ENCODE assay signal across 8 cellular contexts in the genomic region with DNA sequence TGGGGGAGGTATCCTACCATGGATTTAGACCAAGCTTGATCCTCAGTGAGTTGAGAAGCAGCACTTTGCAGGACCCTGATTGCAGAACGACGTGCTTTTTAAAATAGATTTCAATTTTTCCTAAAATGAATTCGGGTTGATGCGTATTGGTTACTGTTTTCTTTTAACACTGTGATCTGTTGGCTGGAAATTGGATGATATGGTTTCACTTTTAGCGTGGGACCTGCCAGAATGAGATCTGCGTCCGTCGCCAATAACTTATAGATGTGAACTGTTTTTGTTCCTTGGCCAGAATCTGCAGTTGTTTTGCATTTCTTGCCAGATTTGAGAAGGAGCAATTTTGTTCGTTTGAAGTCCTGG. TPM values are rescaled to one million over a fixed set of nuclear protein-coding genes. Genes with fewer than 3 reads are reported as not detected.
DNase-seq lines count a peak whose midpoint lies in the region; ATAC-seq and TF ChIP-seq lines count a peak whose summit lies in the region.

No MANE protein-coding gene starts in this region.

- peak; percentile 25 for DNase-seq in activated CD4-positive, alpha-beta T cell treated with anti-CD3 and anti-CD28 coated beads for 36 hours
- no peak for DNase-seq in activated CD4-positive, alpha-beta T cell treated with anti-CD3 and anti-CD28 coated beads for 48 hours
- DNase-seq in Peyer's patch = no peak
- peak; percentile 24 to 48 for DNase-seq in dermis microvascular lymphatic vessel endothelial cell (ENCODE audit: low read depth in 2 of 2)
- no peak for DNase-seq in activated CD8-positive, alpha-beta memory T cell treated with anti-CD3 and anti-CD28 coated beads, Interleukin-2, amount 50 U/mL, for 4 hours
- DNase-seq in NCI-H1436 treated with DMSO at 0.1 percent for 48 hours (lab: John Stamatoyannopoulos, UW) = no peak

- H3K27ac ChIP-seq in Peyer's patch = peak overlapping the region; percentile 80 to 84 (median 82)

- H3K36me3 ChIP-seq in Peyer's patch (no peaks in the 10 kb centered on the region), mucosa of stomach (ENCODE audit: control insufficient read depth, insufficient read depth, low read length) (no peaks in the 10 kb centered on the region)

- H3K36me3 Mint-ChIP-seq in activated CD4-positive, alpha-beta T cell treated with anti-CD3 and anti-CD28 coated beads for 36 hours (ENCODE audit: low read depth) = peaks cover 11% of the 10 kb centered on the region

- peak overlapping the region; percentile 73 to 98 (median 85) for H3K4me3 ChIP-seq in Peyer's patch
- H3K4me3 ChIP-seq in mucosa of stomach (ENCODE audit: low read length) = peak overlapping the region; percentile 97

- H3K27me3 Mint-ChIP-seq in activated CD4-positive, alpha-beta T cell treated with anti-CD3 and anti-CD28 coated beads for 36 hours = no peaks in the 10 kb centered on the region

- CTCF ChIA-PET in activated CD4-positive, alpha-beta T cell treated with anti-CD3 and anti-CD28 coated beads for 36 hours (lab: Charles Lee) = interaction anchor here (0.5 to 1.4 kb wide), 6 partner anchors 11 to 230 kb away, joined by 3 to 4 read pairs (median 3); no protein-coding TSS in a partner anchor

- H3K9me3 ChIP-seq in Peyer's patch (no peaks in the 10 kb centered on the region), mucosa of stomach (ENCODE audit: control insufficient read depth, low read length) (no peaks in the 10 kb centered on the region)

- peak overlapping the region; percentile 90 for H3K4me3 Mint-ChIP-seq in activated CD4-positive, alpha-beta T cell treated with anti-CD3 and anti-CD28 coated beads for 36 hours

- H3K4me1 ChIP-seq in Peyer's patch (peaks cover 0 to 15% (median 0%) of the 10 kb centered on the region in 4 donors), mucosa of stomach (ENCODE audit: control insufficient read depth, insufficient read depth, low read length) (no peaks in the 10 kb centered on the region)

- no peaks in the 10 kb centered on the region for H3K27me3 ChIP-seq in Peyer's patch
- H3K27me3 ChIP-seq in mucosa of stomach (ENCODE audit: control insufficient read depth, insufficient read depth, low read length) = no peaks in the 10 kb centered on the region

- TF ChIP-seq CTCF in Peyer's patch (IDR thresholded peaks at IDR 0.05) = no peak

- H3K9ac ChIP-seq in mucosa of stomach (ENCODE audit: low read length) = peak overlapping the region; percentile 90

- H3K27ac Mint-ChIP-seq in activated CD4-positive, alpha-beta T cell treated with anti-CD3 and anti-CD28 coated beads for 36 hours = peak overlapping the region; percentile 93

- H3K4me1 Mint-ChIP-seq in activated CD4-positive, alpha-beta T cell treated with anti-CD3 and anti-CD28 coated beads for 36 hours = peaks cover 48% of the 10 kb centered on the region

- no peaks in the 10 kb centered on the region for H3K9me3 Mint-ChIP-seq in activated CD4-positive, alpha-beta T cell treated with anti-CD3 and anti-CD28 coated beads for 36 hours (ENCODE audit: low read depth)

- POLR2A ChIA-PET in activated CD4-positive, alpha-beta T cell treated with anti-CD3 and anti-CD28 coated beads for 36 hours (lab: Charles Lee) = interaction anchor here (0.7 to 1.4 kb wide), 3 partner anchors 11 to 283 kb away, joined by 3 to 10 read pairs (median 3); no protein-coding TSS in a partner anchor

- no peak for ATAC-seq in activated CD4-positive, alpha-beta T cell treated with anti-CD3 and anti-CD28 coated beads for 36 hours
- ATAC-seq in GM19328 (IDR thresholded peaks at IDR 0.05; ENCODE audit: unreplicated experiment) = no peak

- intact Hi-C loops in activated CD4-positive, alpha-beta T cell treated with anti-CD3 and anti-CD28 coated beads for 36 hours (cut with DNase I, micrococcal nuclease) = loop anchor here (1.0 to 10.0 kb wide), 14 partner anchors 63 to 1434 kb away; partner anchors contain the start of genes POLR2D (in 2 of the 2), AMMECR1L (in 1 of the 2), ERCC3 (in 1 of the 2) and GYPC (in 1 of the 2)

- no peak for TF ChIP-seq POLR2A in Peyer's patch (IDR thresholded peaks at IDR 0.05)

RNA-seq across cellular contexts. Expression of gene UGGT1, which starts 0.7 kb away (rescaled TPM):
- 10 to 100 TPM; 50.0 to 67.2 TPM for total RNA-seq in activated CD4-positive, alpha-beta T cell treated with anti-CD3 and anti-CD28 coated beads for 36 hours
- total RNA-seq in Peyer's patch (10 to 100 TPM; 40.8 to 65.3 (median 57.3) TPM), dermis microvascular lymphatic vessel endothelial cell (44.5 and 46.6 TPM in 2 replicates)

Comparison
In these comparisons a context has a peak if more than half of its experiments do, and no peak if none do; other contexts are left out.
1. DNase-seq: peak in activated CD4-positive, alpha-beta T cell treated with anti-CD3 and anti-CD28 coated beads for 36 hours (single experiment) and dermis microvascular lymphatic vessel endothelial cell (2 of 2); none in activated CD4-positive, alpha-beta T cell treated with anti-CD3 and anti-CD28 coated beads for 48 hours (single experiment), Peyer's patch (0 of 3), activated CD8-positive, alpha-beta memory T cell treated with anti-CD3 and anti-CD28 coated beads, Interleukin-2, amount 50 U/mL, for 4 hours (single experiment) and NCI-H1436 treated with DMSO at 0.1 percent for 48 hours (single experiment).